Comparison of ENCODE assay signal across 9 cellular contexts in the genomic region with DNA sequence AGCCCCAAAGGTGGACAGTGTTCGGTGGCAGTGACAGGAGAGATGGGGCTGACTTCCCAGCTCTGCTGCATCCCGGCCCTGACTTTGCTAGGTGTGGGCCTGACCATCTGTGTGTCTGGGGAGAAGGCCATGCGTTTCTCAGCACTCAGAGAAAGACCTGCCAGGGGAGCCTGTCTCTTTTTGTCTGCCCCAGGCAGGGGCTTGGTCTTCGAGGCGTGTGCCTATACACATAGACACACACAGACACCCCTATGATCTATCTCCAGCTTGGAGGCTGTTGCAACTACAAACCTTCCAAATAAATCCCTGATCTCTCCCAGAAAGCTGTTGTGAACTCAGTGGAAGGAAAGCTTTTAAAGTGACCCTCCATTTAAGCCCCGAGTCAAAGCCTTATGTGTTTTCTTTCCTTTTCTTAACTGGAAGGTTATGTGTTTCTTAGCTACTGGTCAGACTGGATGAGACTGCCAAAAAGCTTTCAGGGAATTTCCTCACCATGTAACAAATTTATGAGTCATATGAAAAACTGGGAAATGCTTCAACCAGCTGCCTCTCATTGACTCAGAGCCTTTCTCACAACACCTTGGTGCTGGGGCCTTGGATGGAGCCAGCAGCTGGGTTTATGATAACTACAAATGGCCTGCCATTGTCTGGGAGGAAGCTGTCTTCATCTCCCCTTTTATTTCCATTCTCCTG.
DNase-seq lines count a peak whose midpoint lies in the region; ATAC-seq and TF ChIP-seq lines count a peak whose summit lies in the region.
"Had no signal": no experiment of that assay in that cellular context is flagged by ENCODE, and none has a peak within 500 bp of the region (broad histone marks: within the 10 kb centered on the region; RNA-seq: fewer than 3 reads in every experiment).

No MANE protein-coding gene starts in this region.

- no peak for ATAC-seq in GM19395 (IDR thresholded peaks at IDR 0.05; ENCODE audit: unreplicated experiment)

- H3K4me3 ChIP-seq in fibroblast of villous mesenchyme (ENCODE audit: low read depth, low read length) (no peak overlapping the region), prostate gland (no peak overlapping the region)

- H3K36me3 ChIP-seq in prostate gland: no peaks in the 10 kb centered on the region

- intact Hi-C loops in prostate gland (cut with DNase I): no loop called here

- in situ Hi-C loops in Caki2 (cut with HindIII; ENCODE audit: low pct_unique_long_range_greater_than_20kb, low sequenced_read_pairs): no loop called here

- no peaks in the 10 kb centered on the region for H3K9me3 ChIP-seq in prostate gland

- DNase-seq in Caki2 (ENCODE audit: low read depth): peak; percentile 69
- DNase-seq in T1000 (lab: John Stamatoyannopoulos, UW): peak; percentile 49
- DNase-seq in fibroblast of villous mesenchyme (ENCODE audit: low read depth): peak; percentile 94
- peak; percentile 87 for DNase-seq in prostate gland (ENCODE audit: low spot score)
- no peak for DNase-seq in NCI-H1092 (lab: John Stamatoyannopoulos, UW)
- no peak for DNase-seq in stimulated activated CD4-positive, alpha-beta T cell treated with anti-CD3 and anti-CD28 coated beads, Interleukin-2, amount 100 ng/mL, for 24 hours
- no peak for DNase-seq in activated T-cell treated with anti-CD3 and anti-CD28 coated beads for 4 hours
- DNase-seq: NCI-H510A treated with DMSO at 0.1 percent for 48 hours had no signal

- 31% methylated on average over 6 of the region's 6 CpGs for WGBS in prostate gland

- no peaks in the 10 kb centered on the region for H3K27me3 ChIP-seq in prostate gland (replicated peaks; ENCODE audit: insufficient read depth)

- TF ChIP-seq POLR2A in prostate gland (IDR thresholded peaks at IDR 0.05): no peak

- TF ChIP-seq CTCF in fibroblast of villous mesenchyme (IDR thresholded peaks at IDR 0.05; ENCODE audit: insufficient read depth, low read depth, low read length) (no peak), prostate gland (IDR thresholded peaks at IDR 0.05) (no peak)

- H3K27ac ChIP-seq in prostate gland: peak overlapping the region; percentile 68 to 85

- H3K4me1 ChIP-seq in prostate gland (replicated peaks): peaks cover 10% of the 10 kb centered on the region

Comparison
In these comparisons a context has a peak if more than half of its experiments do, and no peak if none do; other contexts are left out.
1. DNase-seq: peak in Caki2 (single experiment), T1000 (single experiment), fibroblast of villous mesenchyme (single experiment) and prostate gland (single experiment); none in NCI-H1092 (single experiment), stimulated activated CD4-positive, alpha-beta T cell treated with anti-CD3 and anti-CD28 coated beads, Interleukin-2, amount 100 ng/mL, for 24 hours (0 of 2) and activated T-cell treated with anti-CD3 and anti-CD28 coated beads for 4 hours (single experiment).